ENCODE assay signal across 1 cellular context in the genomic region with DNA sequence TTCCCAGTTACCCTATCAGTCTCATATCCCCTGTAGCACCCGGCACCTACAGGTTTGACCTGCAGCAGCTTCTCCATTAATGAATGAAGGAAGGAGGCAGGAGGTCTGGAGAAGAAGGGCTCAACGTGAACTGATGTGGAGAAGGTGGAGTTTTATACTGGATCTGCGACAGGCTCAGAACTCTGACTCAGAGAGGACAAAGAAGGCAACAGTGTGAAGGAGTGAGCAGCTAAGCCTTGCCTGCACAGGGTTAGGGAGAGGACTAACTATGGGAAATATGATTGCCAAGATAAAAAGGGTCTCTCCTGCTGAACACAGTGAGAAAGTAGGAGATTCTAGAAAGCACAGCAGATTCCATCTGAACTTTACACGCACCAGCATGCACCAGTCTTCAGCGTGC.
TF ChIP-seq lines count a peak whose summit lies in the region.

No MANE protein-coding gene starts in this region.

TF ChIP-seq in A549, 52 proteins besides CTCF, POLR2A, EP300 and RAD21 (continued from another document):
- TF ChIP-seq CHD4 (IDR thresholded peaks at IDR 0.05; ENCODE audit: borderline replicate concordance), result no peak
- TF ChIP-seq ZNF302 (CRISPR knock-in tag; IDR thresholded peaks at IDR 0.05), result no peak
- TF ChIP-seq HOXB5 (CRISPR knock-in tag; IDR thresholded peaks at IDR 0.05), result no peak
- TF ChIP-seq BHLHE40 (IDR thresholded peaks at IDR 0.05; ENCODE audit: low read depth, low read length), result no peak
- no peak for TF ChIP-seq RNF2 (IDR thresholded peaks at IDR 0.05; ENCODE audit: borderline replicate concordance, low read depth)
- TF ChIP-seq FOXS1 (CRISPR knock-in tag; IDR thresholded peaks at IDR 0.05), result no peak
- TF ChIP-seq TP53 (CRISPR knock-in tag; IDR thresholded peaks at IDR 0.05), result no peak
- no peak for TF ChIP-seq CEBPB (IDR thresholded peaks at IDR 0.05)
- TF ChIP-seq MYC (IDR thresholded peaks at IDR 0.05; ENCODE audit: borderline replicate concordance, low read length), result no peak
- no peak for TF ChIP-seq ZC3H11A (IDR thresholded peaks at IDR 0.05)
- TF ChIP-seq PHF8 (IDR thresholded peaks at IDR 0.05; ENCODE audit: borderline replicate concordance, low read depth), result no peak
